In genomic region chr6:122580731-122581130, GRCh38 we compare ENCODE assay signal across 12 cellular contexts. TPM values are rescaled to one million over a fixed set of nuclear protein-coding genes. Genes with fewer than 3 reads are reported as not detected.
DNase-seq lines count a peak whose midpoint lies in the region; FAIRE-seq and TF ChIP-seq lines count a peak whose summit lies in the region.
"Had no signal": no experiment of that assay in that cellular context is flagged by ENCODE, and none has a peak within 500 bp of the region (broad histone marks: within the 10 kb centered on the region; RNA-seq: fewer than 3 reads in every experiment).

No MANE protein-coding gene starts in this region.

- 52 to 58% (median 57%) methylated on average over 3 of the region's 3 CpGs for WGBS in small intestine, 3 donors

- TF ChIP-seq CTCF in D721Med (IDR thresholded peaks at IDR 0.05; ENCODE audit: insufficient read depth, missing control alignments): no peak
- no peak for TF ChIP-seq CTCF in osteoblast (IDR thresholded peaks at IDR 0.05; ENCODE audit: extremely low read depth, low read depth, low read length)

- H3K4me3 ChIP-seq in small intestine (ENCODE audit: low read depth in 1 of 2, low read length in 2 of 2) (no peak overlapping the region), osteoblast (ENCODE audit: insufficient read depth, low read length) (no peak overlapping the region)
- H3K4me3 ChIP-seq: uterus had no signal

- FAIRE-seq in D721Med (lab: Jason Lieb, UNC) (peak; percentile 77), small intestine (lab: Jason Lieb, UNC) (no peak)

- H3K27me3 ChIP-seq in small intestine (ENCODE audit: control insufficient read depth in 2 of 2, insufficient read depth in 2 of 2, low read length in 2 of 2): no peaks in the 10 kb centered on the region
- no peaks in the 10 kb centered on the region for H3K27me3 ChIP-seq in osteoblast (ENCODE audit: insufficient read depth, low read length)
- H3K27me3 ChIP-seq: uterus had no signal

- H3K4me2 ChIP-seq in osteoblast (ENCODE audit: insufficient read depth, low read length): no peak overlapping the region

- H2AFZ ChIP-seq in osteoblast (ENCODE audit: low read length): no peak overlapping the region

- H3K9me3 ChIP-seq in small intestine (ENCODE audit: control insufficient read depth, low read depth) (no peaks in the 10 kb centered on the region), osteoblast (ENCODE audit: low read depth, low read length) (no peaks in the 10 kb centered on the region)
- H3K9me3 ChIP-seq: uterus had no signal

- H3K4me1 ChIP-seq in small intestine (ENCODE audit: control insufficient read depth in 2 of 2, insufficient read depth in 1 of 2, low read depth in 1 of 2, low read length in 1 of 2): no peaks in the 10 kb centered on the region
- no peaks in the 10 kb centered on the region for H3K4me1 ChIP-seq in osteoblast (ENCODE audit: insufficient read depth, low read length)
- H3K4me1 ChIP-seq: uterus had no signal

- no peaks in the 10 kb centered on the region for H4K20me1 ChIP-seq in osteoblast (ENCODE audit: insufficient read depth, low read length)

- H3K27ac ChIP-seq in small intestine (ENCODE audit: low read depth in 1 of 2, low read length in 1 of 2) (no peak overlapping the region), osteoblast (ENCODE audit: low read depth, low read length) (no peak overlapping the region)
- H3K27ac ChIP-seq: uterus had no signal

- H3K79me2 ChIP-seq in osteoblast (ENCODE audit: insufficient read depth, low read length): no peaks in the 10 kb centered on the region

- no peak for DNase-seq in D721Med (ENCODE audit: insufficient read length, low spot score)
- DNase-seq in LHCN-M2 (ENCODE audit: low read depth): peak; percentile 5
- DNase-seq in SW480 (ENCODE audit: low spot score): peak; percentile 29
- peak; percentile 50 for DNase-seq in kidney tubule cell (ENCODE audit: low spot score)
- DNase-seq in nucleus accumbens (lab: John Stamatoyannopoulos, UW): no peak
- DNase-seq in epidermal melanocyte (ENCODE audit: insufficient read length, low spot score): no peak
- no peak for DNase-seq in small intestine
- no peak for DNase-seq in osteoblast (ENCODE audit: insufficient read length, low spot score, missing footprints)
- DNase-seq: C1 segment of cervical spinal cord, naive B cell, NCI-H1048, uterus had no signal

- H3K36me3 ChIP-seq in small intestine (ENCODE audit: control insufficient read depth in 2 of 2, insufficient read depth in 2 of 2, low read length in 2 of 2) (no peaks in the 10 kb centered on the region), osteoblast (ENCODE audit: insufficient read depth, low read length) (no peaks in the 10 kb centered on the region)
- H3K36me3 ChIP-seq: uterus had no signal

RNA-seq across cellular contexts. Expression of gene PKIB, which starts 29.5 kb away (rescaled TPM):
- 0.45 and 0.57 TPM in 2 replicates for total RNA-seq in LHCN-M2 (2014; rRNA removed)
- polyA plus RNA-seq in LHCN-M2 (2012): not detected
- polyA plus RNA-seq in small intestine: 10 to 100 TPM in 2 of 3 donors, 1 to 10 TPM in 1; 6.5 to 59.5 (median 50.3) TPM
- total RNA-seq in osteoblast: 0.72 and 3.5 TPM in 2 replicates

Comparison
In these comparisons a context has a peak if more than half of its experiments do, and no peak if none do; other contexts are left out.
1. DNase-seq: peak in LHCN-M2 (single experiment), SW480 (single experiment) and kidney tubule cell (single experiment); none in D721Med (single experiment), nucleus accumbens (0 of 56), epidermal melanocyte (single experiment), small intestine (single experiment) and osteoblast (single experiment).